In genomic region chr2:180376076-180376475, GRCh38 we compare ENCODE assay signal across 17 cellular contexts.
"Had no signal": no experiment of that assay in that cellular context is flagged by ENCODE, and none has a peak within 500 bp of the region (broad histone marks: within the 10 kb centered on the region; RNA-seq: fewer than 3 reads in every experiment).

No MANE protein-coding gene starts in this region.

- H3K4me1 ChIP-seq: left lung, pancreas, sigmoid colon had no signal

- H3K36me3 Mint-ChIP-seq: naive thymus-derived CD4-positive, alpha-beta T cell; type B pancreatic cell had no signal

- H3K9me3 ChIP-seq: mucosa of descending colon, pancreas had no signal

- H3K27ac Mint-ChIP-seq: endodermal cell; naive thymus-derived CD4-positive, alpha-beta T cell; type B pancreatic cell had no signal

- ATAC-seq: left lung; mucosa of descending colon; naive thymus-derived CD4-positive, alpha-beta T cell; pancreas; stimulated activated naive CD8-positive, alpha-beta T cell treated with anti-CD3 and anti-CD28 coated beads, Interleukin-15, amount 100 ng/mL, for 72 hours had no signal

- H3K27me3 Mint-ChIP-seq: naive thymus-derived CD4-positive, alpha-beta T cell; stimulated activated naive CD8-positive, alpha-beta T cell treated with anti-CD3 and anti-CD28 coated beads, Interleukin-15, amount 100 ng/mL, for 72 hours; type B pancreatic cell had no signal

- DNase-seq: activated CD4-positive, alpha-beta T cell treated with anti-CD3 and anti-CD28 coated beads for 1 hour; activated CD4-positive, alpha-beta T cell treated with anti-CD3 and anti-CD28 coated beads, Interleukin-2, amount 50 U/mL, for 4 hours; activated naive CD4-positive, alpha-beta T cell treated with Interleukin-2 at 50 U/mL for 16 hours; activated T-cell treated with anti-CD3 and anti-CD28 coated beads for 4 hours; aorta; endodermal cell; hippocampal formation; kidney; left lung; mucosa of descending colon; naive thymus-derived CD4-positive, alpha-beta T cell; pancreas; sigmoid colon; stimulated activated CD4-positive, alpha-beta T cell treated with anti-CD3 and anti-CD28 coated beads, Interleukin-1b, Interleukin-23, amount 100 ng/mL, for 48 hours; stimulated activated naive CD8-positive, alpha-beta T cell treated with anti-CD3 and anti-CD28 coated beads, Interleukin-15, amount 100 ng/mL, for 72 hours; T1000 had no signal

- H3K4me3 Mint-ChIP-seq: endodermal cell; naive thymus-derived CD4-positive, alpha-beta T cell; stimulated activated naive CD8-positive, alpha-beta T cell treated with anti-CD3 and anti-CD28 coated beads, Interleukin-15, amount 100 ng/mL, for 72 hours; type B pancreatic cell had no signal

- H3K36me3 ChIP-seq: left lung, pancreas, sigmoid colon had no signal

- H3K27ac ChIP-seq: left lung, pancreas, sigmoid colon had no signal

- H3K27me3 ChIP-seq: left lung, pancreas, sigmoid colon had no signal

- H3K9me3 Mint-ChIP-seq: endodermal cell; stimulated activated naive CD8-positive, alpha-beta T cell treated with anti-CD3 and anti-CD28 coated beads, Interleukin-15, amount 100 ng/mL, for 72 hours; type B pancreatic cell had no signal

- H3K4me3 ChIP-seq: left lung, mucosa of descending colon, pancreas, sigmoid colon had no signal

- H3K4me1 Mint-ChIP-seq: naive thymus-derived CD4-positive, alpha-beta T cell; stimulated activated naive CD8-positive, alpha-beta T cell treated with anti-CD3 and anti-CD28 coated beads, Interleukin-15, amount 100 ng/mL, for 72 hours had no signal
